ENCODE assay signal across 9 cellular contexts in genomic region chr7:117010375-117011133, GRCh38. TPM values are rescaled to one million over a fixed set of nuclear protein-coding genes. Genes with fewer than 3 reads are reported as not detected.
A peak's percentile ranks its signal among the peaks of the same experiment; 100 is the strongest.
DNase-seq lines count a peak whose midpoint lies in the region; ATAC-seq and TF ChIP-seq lines count a peak whose summit lies in the region.
"Had no signal": no experiment of that assay in that cellular context is flagged by ENCODE, and none has a peak within 500 bp of the region (broad histone marks: within the 10 kb centered on the region; RNA-seq: fewer than 3 reads in every experiment).

No MANE protein-coding gene starts in this region.

- H3K4me3 Mint-ChIP-seq in activated T-helper 17 cell treated with anti-CD3 and anti-CD28 coated beads, Interleukin-2, amount 50 U/mL, for 72 hours = peak overlapping the region; percentile 67

- H3K27ac ChIP-seq in cardiac muscle cell (peak overlapping the region; percentile 84), A673 (ENCODE audit: low read depth, low read length, poor library complexity, severe bottlenecking) (no peak overlapping the region)
- H3K27ac ChIP-seq: C4-2B had no signal

- no peak overlapping the region for H3K4me3 ChIP-seq in cardiac muscle cell
- H3K4me3 ChIP-seq in A673 (ENCODE audit: low read depth, low read length, poor library complexity, severe bottlenecking) = no peak overlapping the region

- H3K4me1 Mint-ChIP-seq in activated T-helper 17 cell treated with anti-CD3 and anti-CD28 coated beads, Interleukin-2, amount 50 U/mL, for 72 hours = peaks cover 45% of the 10 kb centered on the region

- H3K4me1 ChIP-seq in cardiac muscle cell (ENCODE audit: low read depth) (peaks cover 47% of the 10 kb centered on the region), A673 (ENCODE audit: insufficient read depth, low read length, poor library complexity, severe bottlenecking) (peaks cover 21% of the 10 kb centered on the region)

- BruUV-seq in A673 (replicated peaks; lab: Mats Ljungman, UMichigan) = no TSS peak

- H3K27me3 ChIP-seq in cardiac muscle cell (no peaks in the 10 kb centered on the region), A673 (replicated peaks; ENCODE audit: insufficient read depth, low read depth, low read length, poor library complexity) (no peaks in the 10 kb centered on the region)

- peaks cover 7% of the 10 kb centered on the region for H3K36me3 Mint-ChIP-seq in activated T-helper 17 cell treated with anti-CD3 and anti-CD28 coated beads, Interleukin-2, amount 50 U/mL, for 72 hours (ENCODE audit: low read depth)

- TF ChIP-seq CTCF in cardiac muscle cell (IDR thresholded peaks at IDR 0.05; ENCODE audit: low read depth, low read length) = no peak
- TF ChIP-seq CTCF in A673 (conservative IDR thresholded peaks at IDR 0.05; ENCODE audit: low read depth, low read length) = no peak

- H3K9me3 ChIP-seq in cardiac muscle cell (ENCODE audit: low read depth) (no peaks in the 10 kb centered on the region), A673 (ENCODE audit: low read depth, low read length, poor library complexity, severe bottlenecking) (no peaks in the 10 kb centered on the region)

- intact Hi-C loops in left ventricle myocardium superior (cut with micrococcal nuclease) = no loop called here
- intact Hi-C loops in A673 (cut with micrococcal nuclease; ENCODE audit: unreplicated experiment) = no loop called here

- H3K9me3 Mint-ChIP-seq in activated T-helper 17 cell treated with anti-CD3 and anti-CD28 coated beads, Interleukin-2, amount 50 U/mL, for 72 hours = no peaks in the 10 kb centered on the region

- no peak for DNase-seq in cardiac muscle cell (ENCODE audit: low read depth in 1 of 2, low spot score in 1 of 2)
- DNase-seq in left ventricle myocardium superior = no peak
- no peak for DNase-seq in A673 (ENCODE audit: low spot score)
- DNase-seq in DMS153 treated with DMSO at 0.1 percent for 48 hours (lab: John Stamatoyannopoulos, UW; ENCODE audit: unreplicated experiment) = no peak
- DNase-seq in NCI-H2081 (lab: John Stamatoyannopoulos, UW) = no peak
- no peak for DNase-seq in putamen (ENCODE audit: low spot score)

- POLR2A ChIA-PET in A673 (lab: Charles Lee; ENCODE audit: low non-redundant PET) = no interaction called here

- peak overlapping the region; percentile 75 for H3K27ac Mint-ChIP-seq in activated T-helper 17 cell treated with anti-CD3 and anti-CD28 coated beads, Interleukin-2, amount 50 U/mL, for 72 hours

- CTCF ChIA-PET in A673 (lab: Charles Lee) = no interaction called here

- ATAC-seq in left ventricle myocardium superior (no peak), HG03025 (IDR thresholded peaks at IDR 0.05; ENCODE audit: low FRiP score, unreplicated experiment) (peak; percentile 25)
- peak; percentile 78 for ATAC-seq in activated T-helper 17 cell treated with anti-CD3 and anti-CD28 coated beads, Interleukin-2, amount 50 U/mL, for 72 hours (replicated peaks)

- H3K36me3 ChIP-seq in cardiac muscle cell = no peaks in the 10 kb centered on the region
- no peaks in the 10 kb centered on the region for H3K36me3 ChIP-seq in A673 (ENCODE audit: insufficient read depth, low read length, poor library complexity, severe bottlenecking)

- H3K27me3 Mint-ChIP-seq in activated T-helper 17 cell treated with anti-CD3 and anti-CD28 coated beads, Interleukin-2, amount 50 U/mL, for 72 hours = no peaks in the 10 kb centered on the region

RNA-seq across cellular contexts. Expression of gene ST7, which starts 57.3 kb away (rescaled TPM):
- total RNA-seq in cardiac muscle cell (74.2 and 83.5 TPM in 2 replicates), left ventricle myocardium superior (31.4 TPM), A673 (2021) (19.7 and 24.3 TPM in 2 replicates)
- polyA plus RNA-seq in cardiac muscle cell = 96.7 and 108 TPM in 2 replicates
- total RNA-seq in activated T-helper 17 cell treated with anti-CD3 and anti-CD28 coated beads, Interleukin-2, amount 50 U/mL, for 72 hours = 10 to 100 TPM; 12.5 to 14.4 TPM
